ENCODE assay signal across 17 cellular contexts in the genomic region with DNA sequence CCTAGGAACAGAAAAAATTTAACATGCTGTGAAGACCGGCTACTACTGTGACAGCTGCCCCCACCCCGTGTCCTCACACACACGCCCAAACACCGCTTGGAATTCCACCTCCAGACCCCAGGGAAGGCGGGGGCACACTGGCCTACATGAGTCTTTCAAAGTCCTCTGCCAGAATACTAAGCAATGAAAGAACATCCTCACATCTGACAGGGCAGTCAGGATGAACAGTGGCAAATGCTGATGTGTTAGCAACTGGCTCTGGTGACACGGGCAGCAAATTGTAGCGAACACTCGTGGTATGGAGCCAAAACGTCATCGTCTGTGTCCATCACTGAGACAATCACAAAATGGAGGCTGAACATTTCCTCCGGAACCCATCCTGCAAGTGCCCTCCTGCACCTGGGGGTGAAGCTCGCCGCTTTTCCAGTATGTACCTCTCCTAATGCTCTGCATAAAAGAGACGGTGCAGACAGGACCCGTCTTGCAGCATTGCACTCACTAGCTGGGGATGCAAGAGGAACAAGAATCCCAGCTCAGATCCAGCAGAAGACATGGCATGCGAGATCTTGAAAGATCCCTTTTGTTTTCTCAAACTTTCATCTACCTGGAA.
DNase-seq lines count a peak whose midpoint lies in the region; ATAC-seq and FAIRE-seq lines count a peak whose summit lies in the region.
"Had no signal": no experiment of that assay in that cellular context is flagged by ENCODE, and none has a peak within 500 bp of the region (broad histone marks: within the 10 kb centered on the region; RNA-seq: fewer than 3 reads in every experiment).

No MANE protein-coding gene starts in this region.

- FAIRE-seq in frontal cortex (lab: Jason Lieb, UNC): no peak

- H4K5ac ChIP-seq in mesendoderm (ENCODE audit: low read length): no peak overlapping the region

- H3K4ac ChIP-seq in mesendoderm (ENCODE audit: low read depth, low read length): no peak overlapping the region

- no peak overlapping the region for H3K4me2 ChIP-seq in mesendoderm (ENCODE audit: low read length)

- CTCF ChIA-PET in CD4-positive, alpha-beta memory T cell (lab: Charles Lee; ENCODE audit: partially characterized antibody): no interaction called here

- intact Hi-C loops in CD4-positive, alpha-beta memory T cell (cut with micrococcal nuclease): no loop called here

- peak overlapping the region in 2 of 3 donors; percentile 85 to 90 for H3K27ac Mint-ChIP-seq in CD4-positive, CD25-positive, alpha-beta regulatory T cell
- peak overlapping the region in 6 of 7 donors; percentile 13 to 94 (median 82) for H3K27ac Mint-ChIP-seq in CD4-positive, alpha-beta memory T cell
- H3K27ac Mint-ChIP-seq in immature natural killer cell: peak overlapping the region; percentile 8 to 90 (median 64)
- H3K27ac Mint-ChIP-seq: HFFc6, IgD-negative memory B cell had no signal

- H2BK120ac ChIP-seq in mesendoderm (ENCODE audit: low read depth, low read length): no peak overlapping the region

- peaks cover 0 to 1% (median 0%) of the 10 kb centered on the region in 7 donors for H3K9me3 Mint-ChIP-seq in CD4-positive, CD25-positive, alpha-beta regulatory T cell
- peaks cover 0 to 9% (median 1%) of the 10 kb centered on the region in 8 donors for H3K9me3 Mint-ChIP-seq in CD4-positive, alpha-beta memory T cell
- H3K9me3 Mint-ChIP-seq in immature natural killer cell: no peaks in the 10 kb centered on the region
- H3K9me3 Mint-ChIP-seq: IgD-negative memory B cell had no signal

- peaks cover 44% of the 10 kb centered on the region for H3K4me1 ChIP-seq in CD4-positive, CD25-positive, alpha-beta regulatory T cell (ENCODE audit: control insufficient read depth, insufficient read depth, low read length, poor library complexity, severe bottlenecking)
- H3K4me1 ChIP-seq in CD4-positive, alpha-beta memory T cell (ENCODE audit: insufficient read depth, low read length): peaks cover 51% of the 10 kb centered on the region
- H3K4me1 ChIP-seq in mesendoderm (ENCODE audit: control insufficient read depth, low read depth, low read length): peaks cover 1% of the 10 kb centered on the region
- H3K4me1 ChIP-seq: ascending aorta, right atrium auricular region had no signal

- H2BK15ac ChIP-seq in mesendoderm (replicated peaks; ENCODE audit: low read depth): no peak overlapping the region

- no peaks in the 10 kb centered on the region for H3K27me3 ChIP-seq in CD4-positive, CD25-positive, alpha-beta regulatory T cell (ENCODE audit: control insufficient read depth, insufficient read depth, low read length)
- H3K27me3 ChIP-seq in CD4-positive, alpha-beta memory T cell (ENCODE audit: insufficient read depth, low read length): no peaks in the 10 kb centered on the region
- no peaks in the 10 kb centered on the region for H3K27me3 ChIP-seq in mesendoderm (ENCODE audit: insufficient read depth, low read length, poor library complexity)
- H3K27me3 ChIP-seq: ascending aorta, MG63, right atrium auricular region, testis had no signal

- POLR2A ChIA-PET in CD4-positive, alpha-beta memory T cell (lab: Charles Lee; ENCODE audit: partially characterized antibody): interaction anchor here (0.7 to 87.2 kb wide), 4 partner anchors 9 to 192 kb away, joined by 3 to 6015 read pairs (median 12); partner anchors contain the start of gene BCL11B

- no CpG with 5 or more reads among the region's 16 CpGs for WGBS in mesendoderm (ENCODE audit: extremely low coverage, insufficient coverage, low lambda C conversion rate)

- peak overlapping the region; percentile 63 for H3K27ac ChIP-seq in CD4-positive, CD25-positive, alpha-beta regulatory T cell (ENCODE audit: insufficient read depth, low read length, poor library complexity, severe bottlenecking)
- no peak overlapping the region for H3K27ac ChIP-seq in CD4-positive, alpha-beta memory T cell (ENCODE audit: low read depth, low read length)
- no peak overlapping the region for H3K27ac ChIP-seq in mesendoderm (ENCODE audit: low read depth, low read length)
- H3K27ac ChIP-seq: ascending aorta, right atrium auricular region, testis had no signal

- peak overlapping the region in 1 of 4 donors; percentile 47 for H3K4me3 Mint-ChIP-seq in CD4-positive, CD25-positive, alpha-beta regulatory T cell
- peak overlapping the region in 2 of 8 donors; percentile 26 to 41 for H3K4me3 Mint-ChIP-seq in CD4-positive, alpha-beta memory T cell
- no peak overlapping the region for H3K4me3 Mint-ChIP-seq in immature natural killer cell
- H3K4me3 Mint-ChIP-seq: HFFc6, IgD-negative memory B cell had no signal

- DNase-seq in CD4-positive, CD25-positive, alpha-beta regulatory T cell: no peak
- peak in 1 of 5 donors; percentile 32 for DNase-seq in CD4-positive, alpha-beta memory T cell
- DNase-seq in activated CD8-positive, alpha-beta memory T cell treated with anti-CD3 and anti-CD28 coated beads, Interleukin-2, amount 50 U/mL, for 48 hours: peak; percentile 49
- no peak for DNase-seq in immature natural killer cell
- DNase-seq in frontal cortex (ENCODE audit: low spot score in 2 of 2): no peak
- DNase-seq in HT-29 (ENCODE audit: low spot score): no peak
- no peak for DNase-seq in mesendoderm
- DNase-seq: HFFc6, MG63, NCI-H1436, NCI-H2171 treated with DMSO at 0.1 percent for 48 hours, occipital lobe, SHP77, testis had no signal

- ATAC-seq in CD4-positive, CD25-positive, alpha-beta regulatory T cell (ENCODE audit: low read depth in 2 of 2): no peak

- H3K4me1 Mint-ChIP-seq in CD4-positive, CD25-positive, alpha-beta regulatory T cell: peaks cover 22 to 55% (median 37%) of the 10 kb centered on the region in 4 donors
- H3K4me1 Mint-ChIP-seq in CD4-positive, alpha-beta memory T cell: peaks cover 30 to 54% (median 42%) of the 10 kb centered on the region in 4 donors
- peaks cover 44 to 52% of the 10 kb centered on the region in 2 donors for H3K4me1 Mint-ChIP-seq in immature natural killer cell
- H3K4me1 Mint-ChIP-seq: IgD-negative memory B cell had no signal

- no peak overlapping the region for H4K8ac ChIP-seq in mesendoderm (ENCODE audit: low read depth, low read length)

- no peak overlapping the region for H3K18ac ChIP-seq in mesendoderm (ENCODE audit: low read length)

- H2BK5ac ChIP-seq in mesendoderm (ENCODE audit: low read length): no peak overlapping the region

- H2AK5ac ChIP-seq in mesendoderm (ENCODE audit: low read length): no peak overlapping the region

- peaks cover 0 to 3% of the 10 kb centered on the region in 2 experiments for H3K9me3 ChIP-seq in CD4-positive, CD25-positive, alpha-beta regulatory T cell (ENCODE audit: control insufficient read depth in 2 of 2, low read length in 2 of 2)
- H3K9me3 ChIP-seq in CD4-positive, alpha-beta memory T cell (ENCODE audit: control insufficient read depth in 1 of 2, low read length in 2 of 2): no peaks in the 10 kb centered on the region
- H3K9me3 ChIP-seq: ascending aorta, MG63, right atrium auricular region, testis had no signal

- H3K36me3 Mint-ChIP-seq in CD4-positive, CD25-positive, alpha-beta regulatory T cell: peaks cover 55% of the 10 kb centered on the region
- peaks cover 65 to 76% of the 10 kb centered on the region in 2 donors for H3K36me3 Mint-ChIP-seq in CD4-positive, alpha-beta memory T cell
- H3K36me3 Mint-ChIP-seq in immature natural killer cell: peaks cover 8 to 24% (median 9%) of the 10 kb centered on the region in 3 donors
- H3K36me3 Mint-ChIP-seq: IgD-negative memory B cell had no signal

- H3K56ac ChIP-seq in mesendoderm (ENCODE audit: low read length): no peak overlapping the region

- H3K79me2 ChIP-seq in mesendoderm (ENCODE audit: control insufficient read depth, insufficient read depth, low read length): no peaks in the 10 kb centered on the region

- peaks cover 13% of the 10 kb centered on the region for H3K79me1 ChIP-seq in mesendoderm (ENCODE audit: low read length)

- peaks cover 88% of the 10 kb centered on the region for H3K36me3 ChIP-seq in CD4-positive, CD25-positive, alpha-beta regulatory T cell (ENCODE audit: control insufficient read depth, insufficient read depth, low read length)
- peaks cover 70% of the 10 kb centered on the region for H3K36me3 ChIP-seq in CD4-positive, alpha-beta memory T cell (ENCODE audit: insufficient read depth, low read length)
- no peaks in the 10 kb centered on the region for H3K36me3 ChIP-seq in mesendoderm (ENCODE audit: control insufficient read depth, insufficient read depth, low read length)
- H3K36me3 ChIP-seq: ascending aorta, MG63, right atrium auricular region had no signal

- H3K4me3 ChIP-seq in CD4-positive, CD25-positive, alpha-beta regulatory T cell (ENCODE audit: low read depth, low read length): no peak overlapping the region
- no peak overlapping the region for H3K4me3 ChIP-seq in CD4-positive, alpha-beta memory T cell (ENCODE audit: low read length in 2 of 2)
- H3K4me3 ChIP-seq in mesendoderm (ENCODE audit: low read length): no peak overlapping the region
- H3K4me3 ChIP-seq: ascending aorta, MG63, right atrium auricular region, testis had no signal

- H3K27me3 Mint-ChIP-seq in CD4-positive, CD25-positive, alpha-beta regulatory T cell: no peaks in the 10 kb centered on the region
- no peaks in the 10 kb centered on the region for H3K27me3 Mint-ChIP-seq in CD4-positive, alpha-beta memory T cell
- H3K27me3 Mint-ChIP-seq in immature natural killer cell (ENCODE audit: low read depth in 3 of 3): peaks cover 0 to 9% (median 0%) of the 10 kb centered on the region in 3 donors
- H3K27me3 Mint-ChIP-seq: IgD-negative memory B cell had no signal

- no peak overlapping the region for H3K9ac ChIP-seq in mesendoderm (ENCODE audit: low read length)

- H3K23ac ChIP-seq in mesendoderm (ENCODE audit: low read length): no peak overlapping the region
